Comparison of ENCODE assay signal across 8 cellular contexts in genomic region chr12:47651368-47652254, GRCh38. TPM values are rescaled to one million over a fixed set of nuclear protein-coding genes. Genes with fewer than 3 reads are reported as not detected.
DNase-seq lines count a peak whose midpoint lies in the region; ATAC-seq and TF ChIP-seq lines count a peak whose summit lies in the region.

No MANE protein-coding gene starts in this region.

- intact Hi-C loops in adrenal gland (cut with DNase I), result no loop called here
- intact Hi-C loops in left ventricle myocardium superior (cut with micrococcal nuclease), result no loop called here

- H3K9me2 ChIP-seq in SK-N-SH, result no peaks in the 10 kb centered on the region

- H3K79me2 ChIP-seq in SK-N-SH (ENCODE audit: insufficient read depth), result no peaks in the 10 kb centered on the region

- ATAC-seq in left ventricle myocardium superior (peak; percentile 88), HG02973 (IDR thresholded peaks at IDR 0.05; ENCODE audit: unreplicated experiment) (no peak)

- peaks cover 3 to 4% of the 10 kb centered on the region in 2 experiments; a peak in 2 of 4 replicates for H3K4me1 ChIP-seq in SK-N-SH (ENCODE audit: control insufficient read depth in 1 of 2, insufficient read depth in 2 of 2, low read depth in 1 of 2, low read length in 1 of 2)
- H3K4me1 ChIP-seq in adrenal gland (replicated peaks in 1 of 2), result peaks cover 0 to 7% of the 10 kb centered on the region in 2 donors
- peaks cover 9% of the 10 kb centered on the region for H3K4me1 ChIP-seq in rectal smooth muscle tissue (ENCODE audit: control insufficient read depth, insufficient read depth, low read length)

- TF ChIP-seq EP300 in SK-N-SH (IDR thresholded peaks at IDR 0.05; ENCODE audit: borderline replicate concordance in 1 of 2, low read depth in 1 of 2, low read length in 1 of 2), result no peak

- DNase-seq in GM04503 (ENCODE audit: low read depth) (peak; percentile 13), HCEC 1CT (peak; percentile 75), NB4 (ENCODE audit: low read depth) (peak; percentile 74), SK-N-SH (peak; percentile 54), adrenal gland (peak; percentile 58 to 86 (median 73)), left ventricle myocardium superior (peak; percentile 68)

- POLR2A ChIA-PET in SK-N-SH (lab: Yijun Ruan, JAX), result no interaction called here

- peak overlapping the region; percentile 19; the same call in 1 of the 2 replicates for H3K9ac ChIP-seq in SK-N-SH
- no peak overlapping the region for H3K9ac ChIP-seq in rectal smooth muscle tissue (ENCODE audit: low read length)

- CTCF ChIA-PET in SK-N-SH (lab: Yijun Ruan, JAX), result interaction anchor here (0.6 to 5.9 kb wide), 38 partner anchors 10 to 190 kb away, joined by 3 to 101 read pairs (median 4); partner anchors contain the start of genes RPAP3 and SLC48A1

- no peak overlapping the region for H3K27ac ChIP-seq in SK-N-SH (ENCODE audit: low read depth in 2 of 2, low read length in 1 of 2)
- peak overlapping the region in 2 of 5 donors; percentile 24 to 43 for H3K27ac ChIP-seq in adrenal gland
- H3K27ac ChIP-seq in rectal smooth muscle tissue (ENCODE audit: low read depth, low read length), result peak overlapping the region; percentile 30

- TF ChIP-seq POLR2A in NB4 (IDR thresholded peaks at IDR 0.05; ENCODE audit: extremely low read depth, insufficient read length), result no peak
- no peak for TF ChIP-seq POLR2A in adrenal gland (IDR thresholded peaks at IDR 0.05)

- 12% methylated on average over 12 of the region's 12 CpGs for WGBS in SK-N-SH (ENCODE audit: low lambda C conversion rate)
- WGBS in adrenal gland, 4 donors, result 21 to 29% (median 27%) methylated on average over 12 of the region's 12 CpGs

- no peaks in the 10 kb centered on the region for H3F3A ChIP-seq in SK-N-SH (replicated peaks; ENCODE audit: insufficient read depth)

- TF ChIP-seq RAD21 in SK-N-SH (IDR thresholded peaks at IDR 0.05; ENCODE audit: low read length), result peak; percentile 88

- H2AFZ ChIP-seq in SK-N-SH (ENCODE audit: low read depth), result peak overlapping the region; percentile 78; the same call in 1 of the 2 replicates

- H3K9me3 ChIP-seq in SK-N-SH (no peaks in the 10 kb centered on the region), adrenal gland (replicated peaks in 1 of 3) (no peaks in the 10 kb centered on the region)

- TF ChIP-seq CTCF in NB4 (IDR thresholded peaks at IDR 0.05; ENCODE audit: low read depth, low read length) (peak; percentile 62), SK-N-SH (IDR thresholded peaks at IDR 0.05) (peak; percentile 75), adrenal gland (IDR thresholded peaks at IDR 0.05) (peak; percentile 69 to 93 (median 87))

- H3K4me3 ChIP-seq in NB4 (ENCODE audit: low read depth, low read length) (no peak overlapping the region), SK-N-SH (ENCODE audit: low read depth in 2 of 2, low read length in 1 of 2) (peak overlapping the region in 1 of 2 experiments; percentile 47; a peak in 2 of 4 replicates), adrenal gland (peak overlapping the region in 2 of 4 donors; percentile 13 to 39), rectal smooth muscle tissue (ENCODE audit: low read length) (no peak overlapping the region)

- H3K4me2 ChIP-seq in SK-N-SH, result peak overlapping the region; percentile 69

- no peaks in the 10 kb centered on the region for H4K20me1 ChIP-seq in SK-N-SH (ENCODE audit: insufficient read depth)

- H3K27me3 ChIP-seq in SK-N-SH (ENCODE audit: insufficient read depth) (no peaks in the 10 kb centered on the region), adrenal gland (no peaks in the 10 kb centered on the region), rectal smooth muscle tissue (ENCODE audit: control insufficient read depth, insufficient read depth, low read length) (no peaks in the 10 kb centered on the region)

- H3K36me3 ChIP-seq in SK-N-SH (replicated peaks in 1 of 2; ENCODE audit: control insufficient read depth in 1 of 2, insufficient read depth in 2 of 2, low read length in 1 of 2) (no peaks in the 10 kb centered on the region), adrenal gland (replicated peaks in 1 of 2) (no peaks in the 10 kb centered on the region), rectal smooth muscle tissue (ENCODE audit: control insufficient read depth, insufficient read depth, low read length) (no peaks in the 10 kb centered on the region)

TF ChIP-seq in SK-N-SH, 30 proteins besides CTCF, POLR2A, EP300 and RAD21:
- TF ChIP-seq, protein P1, sequence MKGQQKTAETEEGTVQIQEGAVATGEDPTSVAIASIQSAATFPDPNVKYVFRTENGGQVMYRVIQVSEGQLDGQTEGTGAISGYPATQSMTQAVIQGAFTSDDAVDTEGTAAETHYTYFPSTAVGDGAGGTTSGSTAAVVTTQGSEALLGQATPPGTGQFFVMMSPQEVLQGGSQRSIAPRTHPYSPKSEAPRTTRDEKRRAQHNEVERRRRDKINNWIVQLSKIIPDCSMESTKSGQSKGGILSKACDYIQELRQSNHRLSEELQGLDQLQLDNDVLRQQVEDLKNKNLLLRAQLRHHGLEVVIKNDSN (IDR thresholded peaks at IDR 0.05; ENCODE audit: borderline replicate concordance, low read depth), result no peak
- TF ChIP-seq FOXM1 (IDR thresholded peaks at IDR 0.05; ENCODE audit: low read depth) (no peak), ELF1 (IDR thresholded peaks at IDR 0.05) (no peak), SMC3 (IDR thresholded peaks at IDR 0.05; ENCODE audit: low read depth, low read length) (peak; percentile 76), NFIC (IDR thresholded peaks at IDR 0.05; ENCODE audit: borderline replicate concordance) (no peak), TCF12 (IDR thresholded peaks at IDR 0.05) (no peak), CHD2 (IDR thresholded peaks at IDR 0.05; ENCODE audit: low read length, partially characterized antibody) (no peak), MEF2A (IDR thresholded peaks at IDR 0.05; ENCODE audit: borderline replicate concordance, low read depth) (no peak), MXI1 (IDR thresholded peaks at IDR 0.05; ENCODE audit: low read depth, low read length) (0 out of 2 replicates have a peak, but pooled peaks have one; percentile 27)
- TF ChIP-seq, protein P2, sequence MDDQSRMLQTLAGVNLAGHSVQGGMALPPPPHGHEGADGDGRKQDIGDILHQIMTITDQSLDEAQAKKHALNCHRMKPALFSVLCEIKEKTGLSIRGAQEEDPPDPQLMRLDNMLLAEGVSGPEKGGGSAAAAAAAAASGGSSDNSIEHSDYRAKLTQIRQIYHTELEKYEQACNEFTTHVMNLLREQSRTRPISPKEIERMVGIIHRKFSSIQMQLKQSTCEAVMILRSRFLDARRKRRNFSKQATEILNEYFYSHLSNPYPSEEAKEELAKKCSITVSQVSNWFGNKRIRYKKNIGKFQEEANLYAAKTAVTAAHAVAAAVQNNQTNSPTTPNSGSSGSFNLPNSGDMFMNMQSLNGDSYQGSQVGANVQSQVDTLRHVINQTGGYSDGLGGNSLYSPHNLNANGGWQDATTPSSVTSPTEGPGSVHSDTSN (IDR thresholded peaks at IDR 0.05), result no peak

RNA-seq across cellular contexts. Expression of gene RPAP3, which starts 54.2 kb away (rescaled TPM):
- polyA plus RNA-seq in SK-N-SH (2012; rRNA removed) (6.7 and 9.3 TPM in 2 replicates), adrenal gland (10 to 100 TPM in 1 of 3 donors, 1 to 10 TPM in 2; 7.3 to 56.1 (median 7.3) TPM)
- polyA plus RNA-seq in SK-N-SH (2012; cell fraction: cytosol; rRNA removed), result 11.0 and 15.7 TPM in 2 replicates
- polyA plus RNA-seq in SK-N-SH (2012; cell fraction: nucleus; rRNA removed), result 2.4 and 7.6 TPM in 2 replicates
- total RNA-seq in adrenal gland (10 to 100 TPM in 7 of 8 donors, 1 to 10 TPM in 1; 9.1 to 26.5 (median 16.7) TPM), left ventricle myocardium superior (19.9 TPM)

Comparison
In these comparisons a context has a peak if more than half of its experiments do, and no peak if none do; other contexts are left out.
1. DNase-seq: peak in every context shown above with its lines; median percentile 75 in HCEC 1CT; 74 in NB4; 73 in adrenal gland; 68 in left ventricle myocardium superior; 54 in SK-N-SH; 13 in GM04503.